1 cellular context compared by ENCODE assay signal in genomic region chrX:7926914-7927258, GRCh38.
TF ChIP-seq lines count a peak whose summit lies in the region.

No MANE protein-coding gene starts in this region.

TF ChIP-seq in K562, 482 proteins besides CTCF, POLR2A, EP300 and RAD21 (continued from another document):
- TF ChIP-seq ZNF609 (CRISPR knock-in tag; IDR thresholded peaks at IDR 0.05; ENCODE audit: borderline replicate concordance) (no peak), NFIC (IDR thresholded peaks at IDR 0.05) (no peak), MYC (IDR thresholded peaks at IDR 0.05; ENCODE audit: low read depth, low read length) (no peak), MYC (CRISPR knock-in tag; IDR thresholded peaks at IDR 0.05; ENCODE audit: borderline replicate concordance, low read depth) (peak; percentile 12; the same call in 1 of the 2 replicates)
TF ChIP-seq in K562: peak in this region for 7.
